ENCODE assay signal across 15 cellular contexts in the genomic region with DNA sequence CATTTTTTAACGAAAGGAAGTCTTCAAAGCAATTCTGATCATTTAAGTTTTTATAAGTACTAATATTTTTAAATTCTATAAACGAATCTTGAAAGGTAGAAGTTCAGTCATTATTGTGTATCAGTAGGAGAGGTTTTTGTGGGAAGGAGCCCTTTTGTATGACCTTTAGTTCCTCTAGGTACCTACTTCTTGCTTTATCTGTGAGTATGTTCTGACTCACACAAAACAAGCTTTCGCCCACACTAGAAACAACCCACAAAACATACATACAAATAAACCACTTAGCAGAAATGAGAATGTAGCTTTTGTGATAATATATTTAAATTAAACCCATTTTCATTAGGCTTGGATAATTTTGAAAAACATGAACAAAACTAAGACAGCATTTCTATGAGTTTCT. TPM values are rescaled to one million over a fixed set of nuclear protein-coding genes. Genes with fewer than 3 reads are reported as not detected.
A peak's percentile ranks its signal among the peaks of the same experiment; 100 is the strongest.
DNase-seq lines count a peak whose midpoint lies in the region; ATAC-seq, FAIRE-seq and TF ChIP-seq lines count a peak whose summit lies in the region.
"Had no signal": no experiment of that assay in that cellular context is flagged by ENCODE, and none has a peak within 500 bp of the region (broad histone marks: within the 10 kb centered on the region; RNA-seq: fewer than 3 reads in every experiment).

No MANE protein-coding gene starts in this region.

- no peaks in the 10 kb centered on the region for H3K27me3 Mint-ChIP-seq in activated CD4-positive, alpha-beta memory T cell treated with anti-CD3 and anti-CD28 coated beads for 36 hours
- H3K27me3 Mint-ChIP-seq: central memory CD8-positive, alpha-beta T cell had no signal

- H3K4me3 Mint-ChIP-seq in activated CD4-positive, alpha-beta memory T cell treated with anti-CD3 and anti-CD28 coated beads for 36 hours = no peak overlapping the region
- H3K4me3 Mint-ChIP-seq: activated T-cell treated with anti-CD3 and anti-CD28 coated beads, Interleukin-2, amount 50 U/mL, for 4 hours; central memory CD8-positive, alpha-beta T cell had no signal

- H3K4me1 ChIP-seq in K562 (replicated peaks in 1 of 2; ENCODE audit: control insufficient read depth in 2 of 2, insufficient read depth in 2 of 2, low read length in 2 of 2) (no peaks in the 10 kb centered on the region), aorta (ENCODE audit: control insufficient read depth in 1 of 2, insufficient read depth in 2 of 2, low read length in 2 of 2) (peaks cover 0 to 2% of the 10 kb centered on the region in 2 donors)
- H3K4me1 ChIP-seq: lower lobe of right lung had no signal

- no peak overlapping the region for H3K27ac ChIP-seq in K562 (ENCODE audit: extremely low read depth, low read depth, low read length)
- H3K27ac ChIP-seq in aorta (ENCODE audit: low read depth in 1 of 2, low read length in 2 of 2) = no peak overlapping the region
- H3K27ac ChIP-seq: gastrocnemius medialis, lower lobe of right lung, Peyer's patch had no signal

- no peak for TF ChIP-seq RAD21 in K562 (CRISPR knock-in tag; conservative IDR thresholded peaks at IDR 0.05 in 1 of 2, IDR thresholded peaks at IDR 0.05 in 1 of 2)

- FAIRE-seq in K562 (lab: Jason Lieb, UNC) = no peak

- POLR2A ChIA-PET in K562 (lab: Yijun Ruan, JAX) = interaction anchor here (0.6 kb wide), 1 partner anchor 82 kb away, joined by 3 read pairs; no protein-coding TSS in a partner anchor
- POLR2A ChIA-PET in activated CD4-positive, alpha-beta memory T cell treated with anti-CD3 and anti-CD28 coated beads for 36 hours (lab: Charles Lee) = no interaction called here

- intact Hi-C loops in K562 (cut with micrococcal nuclease) = no loop called here
- intact Hi-C loops in aorta (cut with DNase I) = no loop called here
- intact Hi-C loops in activated CD4-positive, alpha-beta memory T cell treated with anti-CD3 and anti-CD28 coated beads for 36 hours (cut with micrococcal nuclease) = loop anchor here (2.0 kb wide), 1 partner anchor 27 kb away; a partner anchor contains a TSS

- H3K4me2 ChIP-seq in K562 (ENCODE audit: insufficient read depth, low read length) = no peak overlapping the region

- peaks cover 33% of the 10 kb centered on the region for H3K36me3 Mint-ChIP-seq in activated CD4-positive, alpha-beta memory T cell treated with anti-CD3 and anti-CD28 coated beads for 36 hours

- H3K9me1 ChIP-seq in K562 (ENCODE audit: control insufficient read depth, insufficient read depth, low read length) = no peaks in the 10 kb centered on the region

- in situ Hi-C loops in K562 (cut with MboI) = no loop called here

- CTCF ChIA-PET in K562 (lab: Yijun Ruan, JAX; ENCODE audit: low intra/inter-chr PET ratio) = interaction anchor here (0.7 kb wide), 1 partner anchor 178 kb away, joined by 3 read pairs; no protein-coding TSS in a partner anchor
- CTCF ChIA-PET in activated CD4-positive, alpha-beta memory T cell treated with anti-CD3 and anti-CD28 coated beads for 36 hours (lab: Charles Lee) = no interaction called here

- BruUV-seq in K562 (replicated peaks; lab: Mats Ljungman, UMichigan) = no TSS peak

- H3K27me3 ChIP-seq in K562 (ENCODE audit: control insufficient read depth in 2 of 2, insufficient read depth in 2 of 2, low read length in 2 of 2) (no peaks in the 10 kb centered on the region), aorta (ENCODE audit: control insufficient read depth in 1 of 2, insufficient read depth in 2 of 2, low read length in 1 of 2) (no peaks in the 10 kb centered on the region)
- H3K27me3 ChIP-seq: gastrocnemius medialis, Peyer's patch had no signal

- 41% methylated on average over 3 of the region's 3 CpGs for WGBS in K562 (ENCODE audit: insufficient coverage, low coverage, missing lambda C conversion rate)
- 63 to 66% methylated on average over 3 of the region's 3 CpGs for WGBS in aorta, 2 donors

- H4K20me1 ChIP-seq in K562 (replicated peaks; ENCODE audit: control insufficient read depth, insufficient read depth, low read length) = no peaks in the 10 kb centered on the region

- DNase-seq in Daoy (ENCODE audit: low read depth) (peak; percentile 3), K562 (ENCODE audit: extremely low read depth in 1 of 4, low spot score in 3 of 4) (no peak), aorta (no peak)
- no peak for DNase-seq in activated CD4-positive, alpha-beta memory T cell treated with anti-CD3 and anti-CD28 coated beads for 36 hours
- DNase-seq in activated CD8-positive, alpha-beta memory T cell treated with anti-CD3 and anti-CD28 coated beads, Interleukin-2, amount 50 U/mL, for 4 hours = no peak
- DNase-seq: activated T-cell treated with anti-CD3 and anti-CD28 coated beads, Interleukin-2, amount 50 U/mL, for 4 hours; gastrocnemius medialis; lower lobe of right lung; occipital lobe; Peyer's patch; T1000 had no signal

- no peak overlapping the region for H3K9ac ChIP-seq in K562 (ENCODE audit: insufficient read depth in 1 of 2, low read depth in 2 of 2, low read length in 2 of 2)

- no peak overlapping the region for H3K4me3 ChIP-seq in K562
- H3K4me3 ChIP-seq in aorta (ENCODE audit: low read length in 2 of 2) = no peak overlapping the region
- H3K4me3 ChIP-seq: gastrocnemius medialis, lower lobe of right lung, Peyer's patch had no signal

- H3K27ac Mint-ChIP-seq in activated CD4-positive, alpha-beta memory T cell treated with anti-CD3 and anti-CD28 coated beads for 36 hours = no peak overlapping the region

- H3K79me2 ChIP-seq in K562 (ENCODE audit: control insufficient read depth, insufficient read depth, low read length) = no peaks in the 10 kb centered on the region; the same call in 2 of the 3 replicates

- H3K9me3 ChIP-seq in K562 (replicated peaks; ENCODE audit: control insufficient read depth, insufficient read depth, low read depth, low read length) = no peaks in the 10 kb centered on the region
- H3K9me3 ChIP-seq in aorta (ENCODE audit: control insufficient read depth, low read length) = no peaks in the 10 kb centered on the region
- H3K9me3 ChIP-seq: gastrocnemius medialis, lower lobe of right lung, Peyer's patch had no signal

- TF ChIP-seq EP300 in K562 (IDR thresholded peaks at IDR 0.05; ENCODE audit: low read length) = no peak

- H3K9me3 Mint-ChIP-seq in activated CD4-positive, alpha-beta memory T cell treated with anti-CD3 and anti-CD28 coated beads for 36 hours = no peaks in the 10 kb centered on the region
- H3K9me3 Mint-ChIP-seq: activated T-cell treated with anti-CD3 and anti-CD28 coated beads, Interleukin-2, amount 50 U/mL, for 4 hours; central memory CD8-positive, alpha-beta T cell had no signal

- peaks cover 26% of the 10 kb centered on the region for H3K4me1 Mint-ChIP-seq in activated CD4-positive, alpha-beta memory T cell treated with anti-CD3 and anti-CD28 coated beads for 36 hours (ENCODE audit: low read depth)

- ATAC-seq in GM19463 (IDR thresholded peaks at IDR 0.05; ENCODE audit: unreplicated experiment) (peak; percentile 66), HG03045 (IDR thresholded peaks at IDR 0.05; ENCODE audit: unreplicated experiment) (peak; percentile 69), K562 (no peak), aorta (ENCODE audit: low FRiP score) (no peak), esophagus mucosa (no peak)
- ATAC-seq: gastrocnemius medialis, lower lobe of right lung had no signal

- H3K36me3 ChIP-seq in K562 (ENCODE audit: control insufficient read depth, insufficient read depth, low read length) (peaks cover 51% of the 10 kb centered on the region), aorta (ENCODE audit: control insufficient read depth in 1 of 2, insufficient read depth in 2 of 2, low read length in 1 of 2) (peaks cover 7 to 8% of the 10 kb centered on the region in 2 donors)

- H2AFZ ChIP-seq in K562 (ENCODE audit: low read depth, low read length) = no peak overlapping the region

- no peak for TF ChIP-seq POLR2A in K562 (conservative IDR thresholded peaks at IDR 0.05)

- TF ChIP-seq CTCF in K562 (IDR thresholded peaks at IDR 0.05 in 2 of 3, conservative IDR thresholded peaks at IDR 0.05 in 1 of 3; ENCODE audit: insufficient read depth in 2 of 3, low read depth in 1 of 3, low read length in 3 of 3) = no peak

TF ChIP-seq in K562, 482 proteins besides CTCF, POLR2A, EP300 and RAD21:
- TF ChIP-seq, protein P1, sequence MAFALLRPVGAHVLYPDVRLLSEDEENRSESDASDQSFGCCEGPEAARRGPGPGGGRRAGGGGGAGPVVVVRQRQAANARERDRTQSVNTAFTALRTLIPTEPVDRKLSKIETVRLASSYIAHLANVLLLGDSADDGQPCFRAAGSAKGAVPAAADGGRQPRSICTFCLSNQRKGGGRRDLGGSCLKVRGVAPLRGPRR (CRISPR knock-in tag; IDR thresholded peaks at IDR 0.05) = no peak
- TF ChIP-seq CBFB (CRISPR knock-in tag; IDR thresholded peaks at IDR 0.05) (no peak), GTF2A2 (tag; IDR thresholded peaks at IDR 0.05) (no peak), EGR1 (conservative IDR thresholded peaks at IDR 0.05) (peak; percentile 30; the same call in 1 of the 2 replicates), NFIC (IDR thresholded peaks at IDR 0.05) (no peak), FOSL1 (tag; conservative IDR thresholded peaks at IDR 0.05) (0 out of 2 replicates have a peak, but pooled peaks have one; percentile 22)

RNA-seq across cellular contexts. Expression of a gene that starts 27.8 kb away (rescaled TPM):
- total RNA-seq in Daoy (2014; rRNA removed; shearing (Covaris generic)) = 29.2 and 44.1 TPM in 2 replicates
- 11.9 and 36.9 TPM in 2 replicates for total RNA-seq in K562 (2011; cell fraction: chromatin; rRNA removed; ENCODE audit: low replicate concordance)
- total RNA-seq in K562 (2011; cell fraction: nucleolus; rRNA removed) = 8.8 and 11.8 TPM in 2 replicates
- 14.2 and 14.5 TPM in 2 replicates for total RNA-seq in K562 (2011; cell fraction: nucleoplasm; rRNA removed)
- total RNA-seq in K562 (2014; rRNA removed) (29.3 and 33.9 TPM in 2 replicates), K562 (2014; rRNA removed; fragmentation: Illumina TruSeq; extraction: Trizol) (36.0 and 44.9 TPM in 2 replicates), K562 (2015; rRNA removed; fragmentation: Illumina TruSeq; extraction: Trizol) (37.6 and 43.1 TPM in 2 replicates), K562 (2021) (24.4 and 25.5 TPM in 2 replicates), aorta (10 to 100 TPM; 30.5 to 53.4 TPM), esophagus mucosa (20.0 TPM)
- polyA plus RNA-seq in K562 (2011; rRNA removed) (16.6 and 17.6 TPM in 2 replicates), K562 (2014; fragmentation: Illumina TruSeq; extraction: Trizol) (32.5 and 35.4 TPM in 2 replicates), K562 (2014; fragmentation: Nextera tagmentation; extraction: Ambion mirVana) (10 to 100 TPM in 1 of 2 experiments, 1 to 10 TPM in 1; 7.4 to 10.4 TPM), K562 (2014; rRNA removed) (25.9 and 37.2 TPM in 2 replicates), aorta (10 to 100 TPM; 25.8 to 81.8 TPM)
- polyA plus RNA-seq in K562 (2011; cell fraction: cytosol; rRNA removed) = 3.6 and 8.8 TPM in 2 replicates
- 30.0 and 36.8 TPM in 2 replicates for polyA plus RNA-seq in K562 (2011; cell fraction: nucleus; rRNA removed)
- polyA plus RNA-seq in K562 (2012) = 18.3 and 21.3 TPM in 2 replicates
- 19.4 and 24.8 TPM in 2 replicates for polyA minus RNA-seq in K562 (2011; rRNA and poly(A)+ RNA removed)
- polyA minus RNA-seq in K562 (2011; cell fraction: cytosol; rRNA and poly(A)+ RNA removed) = 11.5 and 13.3 TPM in 2 replicates
- 22.9 and 39.3 TPM in 2 replicates for polyA minus RNA-seq in K562 (2011; cell fraction: nucleus; rRNA and poly(A)+ RNA removed)
- total RNA-seq in activated CD4-positive, alpha-beta memory T cell treated with anti-CD3 and anti-CD28 coated beads for 36 hours = 10 to 100 TPM; 53.6 to 63.5 TPM

Comparison
In these comparisons a context has a peak if more than half of its experiments do, and no peak if none do; other contexts are left out.
1. ATAC-seq: peak in GM19463 (single experiment) and HG03045 (single experiment); none in K562 (single experiment), aorta (single experiment) and esophagus mucosa (single experiment).